In genomic region chr7:38451840-38452239, GRCh38 we compare ENCODE assay signal across 9 cellular contexts.
DNase-seq lines count a peak whose midpoint lies in the region; ATAC-seq and TF ChIP-seq lines count a peak whose summit lies in the region.
"Had no signal": no experiment of that assay in that cellular context is flagged by ENCODE, and none has a peak within 500 bp of the region (broad histone marks: within the 10 kb centered on the region; RNA-seq: fewer than 3 reads in every experiment).

No MANE protein-coding gene starts in this region.

- H3K4me1 Mint-ChIP-seq in natural killer cell, result no peaks in the 10 kb centered on the region
- H3K4me1 Mint-ChIP-seq: naive B cell had no signal

- peaks cover 9 to 22% of the 10 kb centered on the region in 2 donors for H3K27me3 Mint-ChIP-seq in natural killer cell (ENCODE audit: low read depth in 2 of 2)

- peaks cover 3% of the 10 kb centered on the region for H3K36me3 Mint-ChIP-seq in natural killer cell

- H3K27ac Mint-ChIP-seq in natural killer cell, result no peak overlapping the region
- H3K27ac Mint-ChIP-seq: naive B cell had no signal

- no peak overlapping the region for H3K4me3 Mint-ChIP-seq in natural killer cell
- H3K4me3 Mint-ChIP-seq: naive B cell had no signal

- DNase-seq in NCI-H345 (lab: John Stamatoyannopoulos, UW), result peak; percentile 24
- DNase-seq in NCI-H345 treated with DMSO at 0.1 percent for 48 hours (lab: John Stamatoyannopoulos, UW; ENCODE audit: unreplicated experiment), result no peak
- DNase-seq in NCI-H748 (lab: John Stamatoyannopoulos, UW; ENCODE audit: unreplicated experiment), result peak; percentile 62
- peak; percentile 78 for DNase-seq in fibroblast of peridontal ligament (ENCODE audit: extremely low read depth)
- DNase-seq in sciatic nerve (ENCODE audit: low spot score), result no peak
- no peak for DNase-seq in natural killer cell
- no peak for DNase-seq in NCI-H1436 (lab: John Stamatoyannopoulos, UW)
- DNase-seq: naive B cell had no signal

- ATAC-seq in sciatic nerve, result peak; percentile 55
- no peak for ATAC-seq in GM18907 (IDR thresholded peaks at IDR 0.05; ENCODE audit: unreplicated experiment)
- ATAC-seq in natural killer cell, result no peak

- intact Hi-C loops in sciatic nerve (cut with DNase I) (no loop called here), natural killer cell (cut with micrococcal nuclease) (no loop called here)

- H3K9me3 Mint-ChIP-seq in natural killer cell, result no peaks in the 10 kb centered on the region

- no peak for TF ChIP-seq CTCF in natural killer cell (IDR thresholded peaks at IDR 0.05)

Comparison
In these comparisons a context has a peak if more than half of its experiments do, and no peak if none do; other contexts are left out.
1. DNase-seq: peak in NCI-H345 (single experiment), NCI-H748 (single experiment) and fibroblast of peridontal ligament (single experiment); none in NCI-H345 treated with DMSO at 0.1 percent for 48 hours (single experiment), sciatic nerve (single experiment), natural killer cell (single experiment) and NCI-H1436 (single experiment).